In genomic region chr5:12614608-12615007, GRCh38 we compare ENCODE assay signal across 25 cellular contexts.
"Had no signal": no experiment of that assay in that cellular context is flagged by ENCODE, and none has a peak within 500 bp of the region (broad histone marks: within the 10 kb centered on the region; RNA-seq: fewer than 3 reads in every experiment).

No MANE protein-coding gene starts in this region.

- H3K4me3 ChIP-seq: dorsolateral prefrontal cortex, gastrocnemius medialis, left lung, mucosa of descending colon, neural progenitor cell, right lobe of liver, stomach, thyroid gland had no signal

- DNase-seq: dorsolateral prefrontal cortex; effector CD4-positive, alpha-beta T cell; foreskin fibroblast; gastrocnemius medialis; head of caudate nucleus; kidney; left cardiac atrium; left lung; mesenchymal stem cell; mucosa of descending colon; naive thymus-derived CD4-positive, alpha-beta T cell; right lobe of liver; stimulated activated CD4-positive, alpha-beta T cell treated with anti-CD3 and anti-CD28 coated beads, Interleukin-2, amount 100 ng/mL, for 24 hours; stimulated activated CD4-positive, alpha-beta T cell treated with anti-CD3 and anti-CD28 coated beads, Interleukin-4, amount 100 ng/mL, for 24 hours; stimulated activated naive CD4-positive, alpha-beta T cell treated with Interleukin-2 at 50 U/mL for 16 hours; stomach; thyroid gland had no signal

- H3K27me3 Mint-ChIP-seq: naive thymus-derived CD4-positive, alpha-beta T cell; progenitor cell of endocrine pancreas; type B pancreatic cell had no signal

- ATAC-seq: esophagus mucosa; gastrocnemius medialis; left cardiac atrium; left lung; mucosa of descending colon; naive thymus-derived CD4-positive, alpha-beta T cell; right lobe of liver; stimulated activated effector memory CD8-positive, alpha-beta T cell treated with anti-CD3 and anti-CD28 coated beads, Interleukin-12 subunit alpha, Interleukin-12 subunit beta, amount 100 ng/mL, for 72 hours had no signal

- H3K79me2 ChIP-seq: parathyroid adenoma had no signal

- H3K36me3 Mint-ChIP-seq: mesothelial cell of epicardium; naive thymus-derived CD4-positive, alpha-beta T cell; neural progenitor cell; stimulated activated effector memory CD8-positive, alpha-beta T cell treated with anti-CD3 and anti-CD28 coated beads, Interleukin-12 subunit alpha, Interleukin-12 subunit beta, amount 100 ng/mL, for 72 hours; type B pancreatic cell had no signal

- H2AFZ ChIP-seq: neural progenitor cell, parathyroid adenoma had no signal

- H3K27me3 ChIP-seq: dorsolateral prefrontal cortex, gastrocnemius medialis, left lung, neural progenitor cell, right lobe of liver, stomach, thyroid gland had no signal

- H3K4me3 Mint-ChIP-seq: mesothelial cell of epicardium; naive thymus-derived CD4-positive, alpha-beta T cell; nephron; neural progenitor cell; stimulated activated effector memory CD8-positive, alpha-beta T cell treated with anti-CD3 and anti-CD28 coated beads, Interleukin-12 subunit alpha, Interleukin-12 subunit beta, amount 100 ng/mL, for 72 hours; type B pancreatic cell had no signal

- H3K36me3 ChIP-seq: gastrocnemius medialis, left lung, neural progenitor cell, right lobe of liver, stomach, thyroid gland had no signal

- H3K4me1 Mint-ChIP-seq: naive thymus-derived CD4-positive, alpha-beta T cell; nephron; stimulated activated effector memory CD8-positive, alpha-beta T cell treated with anti-CD3 and anti-CD28 coated beads, Interleukin-12 subunit alpha, Interleukin-12 subunit beta, amount 100 ng/mL, for 72 hours had no signal

- H3K4me2 ChIP-seq: neural progenitor cell had no signal

- H3K9ac ChIP-seq: neural progenitor cell, parathyroid adenoma had no signal

- H3K27ac Mint-ChIP-seq: mesothelial cell of epicardium; naive thymus-derived CD4-positive, alpha-beta T cell; nephron; neural progenitor cell; progenitor cell of endocrine pancreas; stimulated activated effector memory CD8-positive, alpha-beta T cell treated with anti-CD3 and anti-CD28 coated beads, Interleukin-12 subunit alpha, Interleukin-12 subunit beta, amount 100 ng/mL, for 72 hours; type B pancreatic cell had no signal

- H3K27ac ChIP-seq: dorsolateral prefrontal cortex, gastrocnemius medialis, left lung, neural progenitor cell, parathyroid adenoma, right lobe of liver, stomach had no signal

- H3K9me3 ChIP-seq: gastrocnemius medialis, right lobe of liver, thyroid gland had no signal

- H3K4me1 ChIP-seq: gastrocnemius medialis, left lung, neural progenitor cell, parathyroid adenoma, right lobe of liver, stomach had no signal
